8 cellular contexts compared by ENCODE assay signal in genomic region chr16:31179153-31179746, GRCh38. TPM values are rescaled to one million over a fixed set of nuclear protein-coding genes. Genes with fewer than 3 reads are reported as not detected.
DNase-seq lines count a peak whose midpoint lies in the region; ATAC-seq and TF ChIP-seq lines count a peak whose summit lies in the region.

No MANE protein-coding gene starts in this region.

- ATAC-seq in GM19023 (IDR thresholded peaks at IDR 0.05; ENCODE audit: unreplicated experiment) (peak; percentile 0), HG03439 (IDR thresholded peaks at IDR 0.05; ENCODE audit: unreplicated experiment) (peak; percentile 4), memory B cell (ENCODE audit: low read depth) (no peak)

- peak overlapping the region; percentile 95 for H3K4me3 Mint-ChIP-seq in memory B cell

- H3K9me3 Mint-ChIP-seq in memory B cell, result no peaks in the 10 kb centered on the region

- peaks cover 15% of the 10 kb centered on the region for H3K36me3 Mint-ChIP-seq in memory B cell

- in situ Hi-C loops in brain microvascular endothelial cell (cut with HindIII; ENCODE audit: low pct_ligation_motif_present, low sequenced_read_pairs), result loop anchor here (25.0 kb wide), 1 partner anchor 283 kb away; the partner anchor contains the start of genes ARMC5 and TGFB1I1

- no peak for DNase-seq in brain microvascular endothelial cell
- DNase-seq in memory B cell (ENCODE audit: low spot score in 2 of 2), result peak in 1 of 2 donors; percentile 15
- DNase-seq in uterus, result no peak
- no peak for DNase-seq in epidermal melanocyte (ENCODE audit: insufficient read length, low spot score)
- no peak for DNase-seq in EL
- no peak for DNase-seq in NCI-H446 (lab: John Stamatoyannopoulos, UW)

- H3K27ac Mint-ChIP-seq in memory B cell, result peak overlapping the region; percentile 99

- H3K4me1 Mint-ChIP-seq in memory B cell, result peaks cover 34% of the 10 kb centered on the region

- H3K9me3 ChIP-seq in uterus, result no peaks in the 10 kb centered on the region

- peak overlapping the region; percentile 99 for H3K27ac ChIP-seq in brain microvascular endothelial cell
- H3K27ac ChIP-seq in uterus, result peak overlapping the region; percentile 94 to 99

- H3K27me3 Mint-ChIP-seq in memory B cell, result no peaks in the 10 kb centered on the region

- TF ChIP-seq POLR2A in uterus (IDR thresholded peaks at IDR 0.05), result peak in 1 of 2 donors; percentile 25

- H3K4me1 ChIP-seq in uterus, result peaks cover 10 to 13% of the 10 kb centered on the region in 2 donors

- intact Hi-C loops in uterus (cut with DNase I; ENCODE audit: low total_unique reads), result no loop called here

- TF ChIP-seq CTCF in brain microvascular endothelial cell (IDR thresholded peaks at IDR 0.05; ENCODE audit: low read depth, low read length, missing control alignments) (no peak), uterus (IDR thresholded peaks at IDR 0.05) (no peak)

- H3K4me3 ChIP-seq in brain microvascular endothelial cell (ENCODE audit: low read depth, low read length) (peak overlapping the region; percentile 97), uterus (peak overlapping the region; percentile 78 to 95)

- peaks cover 27% of the 10 kb centered on the region for H3K36me3 ChIP-seq in brain microvascular endothelial cell (replicated peaks)
- H3K36me3 ChIP-seq in uterus, result no peaks in the 10 kb centered on the region

- H3K27me3 ChIP-seq in brain microvascular endothelial cell (replicated peaks) (no peaks in the 10 kb centered on the region), uterus (no peaks in the 10 kb centered on the region)

RNA-seq across cellular contexts. Expression of gene FUS, which starts 0.7 kb away (rescaled TPM):
- total RNA-seq in uterus, result 100 to 1,000 TPM in 2 of 4 donors, 10 to 100 TPM in 2; 21.5 to 356 (median 109) TPM

RNA-seq across cellular contexts. Expression of gene PYCARD, which starts 23.3 kb away (rescaled TPM):
- 10 to 100 TPM; 12.7 to 87.1 (median 18.0) TPM for total RNA-seq in uterus

RNA-seq across cellular contexts. Expression of gene PRSS36, which starts 29.4 kb away (rescaled TPM):
- under 1 TPM in 2 of 4 donors, not detected in 2; 0.48 to 0.76 TPM for total RNA-seq in uterus

RNA-seq across cellular contexts. Expression of gene TRIM72, which starts 34.7 kb away (rescaled TPM):
- total RNA-seq in uterus, result under 1 TPM in 1 of 4 donors, not detected in 3; under 0.01 TPM

RNA-seq across cellular contexts. Expression of gene PYDC1, which starts 37.7 kb away (rescaled TPM):
- total RNA-seq in uterus, result not detected
